1 cellular context compared by ENCODE assay signal in genomic region chr2:112765251-112765650, GRCh38.
TF ChIP-seq lines count a peak whose summit lies in the region.

No MANE protein-coding gene starts in this region.

TF ChIP-seq in GM12878, 131 proteins besides CTCF, POLR2A, EP300 and RAD21:
- TF ChIP-seq, protein P1, sequence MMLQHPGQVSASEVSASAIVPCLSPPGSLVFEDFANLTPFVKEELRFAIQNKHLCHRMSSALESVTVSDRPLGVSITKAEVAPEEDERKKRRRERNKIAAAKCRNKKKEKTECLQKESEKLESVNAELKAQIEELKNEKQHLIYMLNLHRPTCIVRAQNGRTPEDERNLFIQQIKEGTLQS (IDR thresholded peaks at IDR 0.05; ENCODE audit: borderline replicate concordance, extremely low read depth, low read depth, low read length) = no peak
- TF ChIP-seq ZBTB40 (IDR thresholded peaks at IDR 0.05; ENCODE audit: borderline replicate concordance) (no peak), ZNF622 (IDR thresholded peaks at IDR 0.05) (no peak), FOXK2 (IDR thresholded peaks at IDR 0.05) (no peak)
- TF ChIP-seq, protein P2, sequence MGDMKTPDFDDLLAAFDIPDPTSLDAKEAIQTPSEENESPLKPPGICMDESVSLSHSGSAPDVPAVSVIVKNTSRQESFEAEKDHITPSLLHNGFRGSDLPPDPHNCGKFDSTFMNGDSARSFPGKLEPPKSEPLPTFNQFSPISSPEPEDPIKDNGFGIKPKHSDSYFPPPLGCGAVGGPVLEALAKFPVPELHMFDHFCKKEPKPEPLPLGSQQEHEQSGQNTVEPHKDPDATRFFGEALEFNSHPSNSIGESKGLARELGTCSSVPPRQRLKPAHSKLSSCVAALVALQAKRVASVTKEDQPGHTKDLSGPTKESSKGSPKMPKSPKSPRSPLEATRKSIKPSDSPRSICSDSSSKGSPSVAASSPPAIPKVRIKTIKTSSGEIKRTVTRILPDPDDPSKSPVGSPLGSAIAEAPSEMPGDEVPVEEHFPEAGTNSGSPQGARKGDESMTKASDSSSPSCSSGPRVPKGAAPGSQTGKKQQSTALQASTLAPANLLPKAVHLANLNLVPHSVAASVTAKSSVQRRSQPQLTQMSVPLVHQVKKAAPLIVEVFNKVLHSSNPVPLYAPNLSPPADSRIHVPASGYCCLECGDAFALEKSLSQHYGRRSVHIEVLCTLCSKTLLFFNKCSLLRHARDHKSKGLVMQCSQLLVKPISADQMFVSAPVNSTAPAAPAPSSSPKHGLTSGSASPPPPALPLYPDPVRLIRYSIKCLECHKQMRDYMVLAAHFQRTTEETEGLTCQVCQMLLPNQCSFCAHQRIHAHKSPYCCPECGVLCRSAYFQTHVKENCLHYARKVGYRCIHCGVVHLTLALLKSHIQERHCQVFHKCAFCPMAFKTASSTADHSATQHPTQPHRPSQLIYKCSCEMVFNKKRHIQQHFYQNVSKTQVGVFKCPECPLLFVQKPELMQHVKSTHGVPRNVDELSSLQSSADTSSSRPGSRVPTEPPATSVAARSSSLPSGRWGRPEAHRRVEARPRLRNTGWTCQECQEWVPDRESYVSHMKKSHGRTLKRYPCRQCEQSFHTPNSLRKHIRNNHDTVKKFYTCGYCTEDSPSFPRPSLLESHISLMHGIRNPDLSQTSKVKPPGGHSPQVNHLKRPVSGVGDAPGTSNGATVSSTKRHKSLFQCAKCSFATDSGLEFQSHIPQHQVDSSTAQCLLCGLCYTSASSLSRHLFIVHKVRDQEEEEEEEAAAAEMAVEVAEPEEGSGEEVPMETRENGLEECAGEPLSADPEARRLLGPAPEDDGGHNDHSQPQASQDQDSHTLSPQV (IDR thresholded peaks at IDR 0.05) = no peak
TF ChIP-seq in GM12878: peak in this region for 0.
